In genomic region chr1:108644984-108645383, GRCh38 we compare ENCODE assay signal across 11 cellular contexts. TPM values are rescaled to one million over a fixed set of nuclear protein-coding genes. Genes with fewer than 3 reads are reported as not detected.
DNase-seq lines count a peak whose midpoint lies in the region; ATAC-seq and TF ChIP-seq lines count a peak whose summit lies in the region.
"Had no signal": no experiment of that assay in that cellular context is flagged by ENCODE, and none has a peak within 500 bp of the region (broad histone marks: within the 10 kb centered on the region; RNA-seq: fewer than 3 reads in every experiment).

No MANE protein-coding gene starts in this region.

- peaks cover 30% of the 10 kb centered on the region for H3K36me3 Mint-ChIP-seq in CD4-positive, alpha-beta T cell (ENCODE audit: low read depth)
- H3K36me3 Mint-ChIP-seq in natural killer cell treated with Interleukin-12 subunit alpha and Interleukin-12 subunit beta and Interleukin-15 and Interleukin-18, amount 100 ng/mL, for 72 hours: peaks cover 28% of the 10 kb centered on the region
- no peaks in the 10 kb centered on the region for H3K36me3 Mint-ChIP-seq in glutamatergic neuron (ENCODE audit: unreplicated experiment)

- H3K9me3 ChIP-seq in CD4-positive, alpha-beta T cell (ENCODE audit: control insufficient read depth, low read length): peaks cover 8% of the 10 kb centered on the region
- H3K9me3 ChIP-seq: sigmoid colon had no signal

- CTCF ChIA-PET in CD4-positive, alpha-beta T cell (lab: Charles Lee): interaction anchor here (0.6 to 5.2 kb wide), 6 partner anchors 14 to 468 kb away, joined by 3 to 77 read pairs (median 12); partner anchors contain the start of gene EEIG2

- peaks cover 72% of the 10 kb centered on the region for H3K4me1 Mint-ChIP-seq in CD4-positive, alpha-beta T cell (ENCODE audit: low read depth)
- peaks cover 68 to 88% of the 10 kb centered on the region in 2 donors for H3K4me1 Mint-ChIP-seq in natural killer cell treated with Interleukin-12 subunit alpha and Interleukin-12 subunit beta and Interleukin-15 and Interleukin-18, amount 100 ng/mL, for 72 hours (ENCODE audit: low read depth in 2 of 2)
- H3K4me1 Mint-ChIP-seq in glutamatergic neuron (ENCODE audit: low read depth, unreplicated experiment): peaks cover 10% of the 10 kb centered on the region

- DNase-seq in CD4-positive, alpha-beta T cell: peak; percentile 27 to 47 (median 38)
- peak; percentile 19 for DNase-seq in T-helper 22 cell (ENCODE audit: low read depth)
- DNase-seq in activated naive CD4-positive, alpha-beta T cell treated with anti-CD3 and anti-CD28 coated beads, Interleukin-2, amount 50 U/mL, for 16 hours: peak; percentile 32
- DNase-seq in natural killer cell treated with Interleukin-12 subunit alpha and Interleukin-12 subunit beta and Interleukin-15 and Interleukin-18, amount 100 ng/mL, for 72 hours (ENCODE audit: low spot score): no peak
- no peak for DNase-seq in HK-2 (ENCODE audit: unreplicated experiment)
- no peak for DNase-seq in glutamatergic neuron
- DNase-seq: kidney, sigmoid colon had no signal

- H3K4me3 Mint-ChIP-seq in CD4-positive, alpha-beta T cell: peak overlapping the region; percentile 83
- H3K4me3 Mint-ChIP-seq in natural killer cell treated with Interleukin-12 subunit alpha and Interleukin-12 subunit beta and Interleukin-15 and Interleukin-18, amount 100 ng/mL, for 72 hours: peak overlapping the region; percentile 82
- no peak overlapping the region for H3K4me3 Mint-ChIP-seq in glutamatergic neuron (ENCODE audit: unreplicated experiment)

- intact Hi-C loops in CD4-positive, alpha-beta T cell (cut with DNase I, micrococcal nuclease): loop anchor here (2.0 to 10.0 kb wide), 4 partner anchors 14 to 860 kb away; partner anchors contain the start of genes SLC25A24 (in 1 of the 2) and STXBP3 (in 1 of the 2)

- no peaks in the 10 kb centered on the region for H3K27me3 ChIP-seq in CD4-positive, alpha-beta T cell (ENCODE audit: control insufficient read depth, insufficient read depth, low read length)
- H3K27me3 ChIP-seq: sigmoid colon had no signal

- TF ChIP-seq CTCF in CD4-positive, alpha-beta T cell (IDR thresholded peaks at IDR 0.05): no peak
- TF ChIP-seq CTCF in glutamatergic neuron (IDR thresholded peaks at IDR 0.05; ENCODE audit: partially characterized antibody, unreplicated experiment): no peak

- peak overlapping the region; percentile 96 for H3K27ac Mint-ChIP-seq in CD4-positive, alpha-beta T cell
- peak overlapping the region; percentile 99 for H3K27ac Mint-ChIP-seq in natural killer cell treated with Interleukin-12 subunit alpha and Interleukin-12 subunit beta and Interleukin-15 and Interleukin-18, amount 100 ng/mL, for 72 hours
- H3K27ac Mint-ChIP-seq in glutamatergic neuron (ENCODE audit: unreplicated experiment): no peak overlapping the region

- no peaks in the 10 kb centered on the region for H3K27me3 Mint-ChIP-seq in CD4-positive, alpha-beta T cell
- H3K27me3 Mint-ChIP-seq in natural killer cell treated with Interleukin-12 subunit alpha and Interleukin-12 subunit beta and Interleukin-15 and Interleukin-18, amount 100 ng/mL, for 72 hours: no peaks in the 10 kb centered on the region
- peaks cover 2% of the 10 kb centered on the region for H3K27me3 Mint-ChIP-seq in glutamatergic neuron (ENCODE audit: unreplicated experiment)

- peaks cover 6% of the 10 kb centered on the region for H3K9me3 Mint-ChIP-seq in CD4-positive, alpha-beta T cell
- no peaks in the 10 kb centered on the region for H3K9me3 Mint-ChIP-seq in natural killer cell treated with Interleukin-12 subunit alpha and Interleukin-12 subunit beta and Interleukin-15 and Interleukin-18, amount 100 ng/mL, for 72 hours
- H3K9me3 Mint-ChIP-seq in glutamatergic neuron (ENCODE audit: unreplicated experiment): peaks cover under 1% of the 10 kb centered on the region

- POLR2A ChIA-PET in CD4-positive, alpha-beta T cell (lab: Charles Lee): interaction anchor here (0.8 to 10.2 kb wide), 9 partner anchors 17 to 681 kb away, joined by 3 to 484 read pairs (median 5); partner anchors contain the start of genes EEIG2, HENMT1, PRPF38B and SLC25A24

- peak; percentile 53 for ATAC-seq in CD4-positive, alpha-beta T cell (ENCODE audit: poor library complexity)
- ATAC-seq in natural killer cell treated with Interleukin-12 subunit alpha and Interleukin-12 subunit beta and Interleukin-15 and Interleukin-18, amount 100 ng/mL, for 72 hours: peak in 1 of 2 donors; percentile 64
- ATAC-seq in GM18907 (IDR thresholded peaks at IDR 0.05; ENCODE audit: unreplicated experiment) (no peak), GM19328 (IDR thresholded peaks at IDR 0.05; ENCODE audit: unreplicated experiment) (no peak)
- ATAC-seq: GM12878 had no signal

- peak overlapping the region; percentile 82 for H3K27ac ChIP-seq in CD4-positive, alpha-beta T cell (ENCODE audit: low read depth, low read length)

RNA-seq across cellular contexts. Expression of gene HENMT1, which starts 15.9 kb away (rescaled TPM):
- total RNA-seq in CD4-positive, alpha-beta T cell: 1 to 10 TPM; 6.3 to 8.2 TPM
- 10 to 100 TPM; 27.5 to 35.7 TPM for total RNA-seq in natural killer cell treated with Interleukin-12 subunit alpha and Interleukin-12 subunit beta and Interleukin-15 and Interleukin-18, amount 100 ng/mL, for 72 hours
- total RNA-seq in glutamatergic neuron (ENCODE audit: unreplicated experiment): 15.9 TPM

RNA-seq across cellular contexts. Expression of gene PRPF38B, which starts 47.1 kb away (rescaled TPM):
- 100 to 1,000 TPM; 114 to 120 TPM for total RNA-seq in CD4-positive, alpha-beta T cell
- total RNA-seq in natural killer cell treated with Interleukin-12 subunit alpha and Interleukin-12 subunit beta and Interleukin-15 and Interleukin-18, amount 100 ng/mL, for 72 hours: 100 to 1,000 TPM in 1 of 2 donors, 10 to 100 TPM in 1; 76.3 to 104 TPM
- 52.2 TPM for total RNA-seq in glutamatergic neuron (ENCODE audit: unreplicated experiment)

Comparison
In these comparisons a context has a peak if more than half of its experiments do, and no peak if none do; other contexts are left out.
1. DNase-seq: peak in CD4-positive, alpha-beta T cell (10 of 10), T-helper 22 cell (single experiment) and activated naive CD4-positive, alpha-beta T cell treated with anti-CD3 and anti-CD28 coated beads, Interleukin-2, amount 50 U/mL, for 16 hours (single experiment); none in natural killer cell treated with Interleukin-12 subunit alpha and Interleukin-12 subunit beta and Interleukin-15 and Interleukin-18, amount 100 ng/mL, for 72 hours (single experiment), HK-2 (single experiment) and glutamatergic neuron (single experiment).